In the genomic region with DNA sequence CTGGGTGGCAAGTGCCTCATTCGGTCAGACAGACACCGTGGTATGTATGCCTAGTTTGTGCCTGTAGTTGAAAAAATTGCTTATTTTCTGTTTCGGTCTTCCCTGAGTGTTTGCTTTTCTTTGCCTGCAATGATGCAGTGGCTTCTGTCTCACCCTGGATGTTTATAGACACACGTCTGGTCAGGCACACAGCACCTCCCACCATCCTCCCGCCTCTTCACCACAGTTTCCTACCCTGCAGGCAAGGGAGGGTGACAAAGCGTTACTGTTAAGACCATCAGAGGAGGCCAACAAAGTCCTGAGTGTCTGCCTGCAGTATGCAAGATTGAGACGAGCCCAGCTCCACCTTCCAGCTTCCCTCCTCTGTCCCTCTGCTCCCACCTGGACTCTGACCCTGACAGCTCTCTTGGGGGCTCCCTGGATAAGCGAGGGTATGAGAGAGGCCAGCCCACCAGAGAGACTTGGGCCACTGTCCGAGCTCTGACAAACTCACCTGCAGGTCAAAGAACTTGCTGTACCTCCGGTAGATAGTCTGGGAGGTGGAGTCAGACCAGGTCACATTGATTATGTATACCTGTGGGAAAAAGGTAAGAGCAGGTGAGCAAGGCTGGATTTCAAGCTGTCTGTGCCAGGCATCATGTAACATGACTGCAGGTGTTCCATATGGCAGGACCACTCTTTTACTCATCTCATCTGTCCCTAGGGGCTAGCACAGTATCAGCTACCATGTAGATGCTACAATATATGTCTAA, we compare ENCODE assay signal across 9 cellular contexts. TPM values are rescaled to one million over a fixed set of nuclear protein-coding genes. Genes with fewer than 3 reads are reported as not detected.
DNase-seq lines count a peak whose midpoint lies in the region; ATAC-seq and TF ChIP-seq lines count a peak whose summit lies in the region.
"Had no signal": no experiment of that assay in that cellular context is flagged by ENCODE, and none has a peak within 500 bp of the region (broad histone marks: within the 10 kb centered on the region; RNA-seq: fewer than 3 reads in every experiment).

No MANE protein-coding gene starts in this region.

- ATAC-seq in GM19395 (IDR thresholded peaks at IDR 0.05; ENCODE audit: unreplicated experiment): peak; percentile 97
- ATAC-seq in activated CD8-positive, alpha-beta memory T cell treated with anti-CD3 and anti-CD28 coated beads, Interleukin-2, amount 10 ng/mL, durations not matched to agents 7 days and 5 days: peak; percentile 94
- peak; percentile 61 to 66 for ATAC-seq in naive thymus-derived CD8-positive, alpha-beta T cell
- no peak for ATAC-seq in HG03025 (IDR thresholded peaks at IDR 0.05; ENCODE audit: low FRiP score, unreplicated experiment)
- no peak for ATAC-seq in WTC11

- CTCF ChIA-PET in activated CD8-positive, alpha-beta memory T cell treated with anti-CD3 and anti-CD28 coated beads, Interleukin-2, amount 10 ng/mL, durations not matched to agents 7 days and 5 days (lab: Charles Lee): interaction anchor here (1.0 to 2.3 kb wide), 7 partner anchors 19 to 195 kb away, joined by 3 to 9 read pairs (median 3); no protein-coding TSS in a partner anchor
- CTCF ChIA-PET in WTC11 (lab: Charles Lee): interaction anchor here (1.5 kb wide), 1 partner anchor 9 kb away, joined by 3 read pairs; no protein-coding TSS in a partner anchor

- peaks cover 4% of the 10 kb centered on the region for H3K27me3 Mint-ChIP-seq in activated CD8-positive, alpha-beta memory T cell treated with anti-CD3 and anti-CD28 coated beads, Interleukin-2, amount 10 ng/mL, durations not matched to agents 7 days and 5 days
- no peaks in the 10 kb centered on the region for H3K27me3 Mint-ChIP-seq in naive thymus-derived CD8-positive, alpha-beta T cell
- no peaks in the 10 kb centered on the region; the same call in 1 of the 2 replicates for H3K27me3 Mint-ChIP-seq in WTC11 (ENCODE audit: low read depth)

- H3K27ac Mint-ChIP-seq in activated CD8-positive, alpha-beta memory T cell treated with anti-CD3 and anti-CD28 coated beads, Interleukin-2, amount 10 ng/mL, durations not matched to agents 7 days and 5 days: peak overlapping the region; percentile 84
- H3K27ac Mint-ChIP-seq in naive thymus-derived CD8-positive, alpha-beta T cell: peak overlapping the region in 7 of 10 donors; percentile 19 to 80 (median 37)
- H3K27ac Mint-ChIP-seq in WTC11: no peak overlapping the region
- H3K27ac Mint-ChIP-seq: memory B cell had no signal

- POLR2A ChIA-PET in naive thymus-derived CD8-positive, alpha-beta T cell (lab: Charles Lee): no interaction called here
- POLR2A ChIA-PET in WTC11 (lab: Charles Lee): no interaction called here

- no peak for TF ChIP-seq CTCF in WTC11 (IDR thresholded peaks at IDR 0.05)

- H3K36me3 Mint-ChIP-seq in activated CD8-positive, alpha-beta memory T cell treated with anti-CD3 and anti-CD28 coated beads, Interleukin-2, amount 10 ng/mL, durations not matched to agents 7 days and 5 days: no peaks in the 10 kb centered on the region
- no peaks in the 10 kb centered on the region for H3K36me3 Mint-ChIP-seq in naive thymus-derived CD8-positive, alpha-beta T cell
- peaks cover 8% of the 10 kb centered on the region for H3K36me3 Mint-ChIP-seq in WTC11
- H3K36me3 Mint-ChIP-seq: memory B cell had no signal

- peaks cover 43% of the 10 kb centered on the region for H3K4me1 Mint-ChIP-seq in activated CD8-positive, alpha-beta memory T cell treated with anti-CD3 and anti-CD28 coated beads, Interleukin-2, amount 10 ng/mL, durations not matched to agents 7 days and 5 days
- H3K4me1 Mint-ChIP-seq in naive thymus-derived CD8-positive, alpha-beta T cell: peaks cover 9 to 24% (median 21%) of the 10 kb centered on the region in 4 donors
- H3K4me1 Mint-ChIP-seq in WTC11: peaks cover 32% of the 10 kb centered on the region

- H3K4me3 Mint-ChIP-seq in activated CD8-positive, alpha-beta memory T cell treated with anti-CD3 and anti-CD28 coated beads, Interleukin-2, amount 10 ng/mL, durations not matched to agents 7 days and 5 days: peak overlapping the region; percentile 13
- peak overlapping the region in 2 of 10 donors; percentile 2 to 15 for H3K4me3 Mint-ChIP-seq in naive thymus-derived CD8-positive, alpha-beta T cell
- H3K4me3 Mint-ChIP-seq in WTC11: no peak overlapping the region
- H3K4me3 Mint-ChIP-seq: memory B cell had no signal

- no peaks in the 10 kb centered on the region for H3K9me3 Mint-ChIP-seq in activated CD8-positive, alpha-beta memory T cell treated with anti-CD3 and anti-CD28 coated beads, Interleukin-2, amount 10 ng/mL, durations not matched to agents 7 days and 5 days (ENCODE audit: low read depth)
- no peaks in the 10 kb centered on the region for H3K9me3 Mint-ChIP-seq in naive thymus-derived CD8-positive, alpha-beta T cell
- H3K9me3 Mint-ChIP-seq in WTC11: no peaks in the 10 kb centered on the region
- H3K9me3 Mint-ChIP-seq: memory B cell had no signal

- DNase-seq in Ammon's horn (ENCODE audit: low spot score) (peak; percentile 21), HuH-7 (ENCODE audit: low spot score) (peak; percentile 54), dermis blood vessel endothelial cell (no peak), WTC11 (ENCODE audit: low spot score) (no peak)
- peak; percentile 91 for DNase-seq in activated CD8-positive, alpha-beta memory T cell treated with anti-CD3 and anti-CD28 coated beads, Interleukin-2, amount 10 ng/mL, durations not matched to agents 7 days and 5 days
- DNase-seq in naive thymus-derived CD8-positive, alpha-beta T cell: peak in 3 of 10 donors; percentile 19 to 34 (median 23)

TF ChIP-seq in WTC11, 78 proteins besides CTCF, POLR2A, EP300 and RAD21:
- TF ChIP-seq, protein P1, sequence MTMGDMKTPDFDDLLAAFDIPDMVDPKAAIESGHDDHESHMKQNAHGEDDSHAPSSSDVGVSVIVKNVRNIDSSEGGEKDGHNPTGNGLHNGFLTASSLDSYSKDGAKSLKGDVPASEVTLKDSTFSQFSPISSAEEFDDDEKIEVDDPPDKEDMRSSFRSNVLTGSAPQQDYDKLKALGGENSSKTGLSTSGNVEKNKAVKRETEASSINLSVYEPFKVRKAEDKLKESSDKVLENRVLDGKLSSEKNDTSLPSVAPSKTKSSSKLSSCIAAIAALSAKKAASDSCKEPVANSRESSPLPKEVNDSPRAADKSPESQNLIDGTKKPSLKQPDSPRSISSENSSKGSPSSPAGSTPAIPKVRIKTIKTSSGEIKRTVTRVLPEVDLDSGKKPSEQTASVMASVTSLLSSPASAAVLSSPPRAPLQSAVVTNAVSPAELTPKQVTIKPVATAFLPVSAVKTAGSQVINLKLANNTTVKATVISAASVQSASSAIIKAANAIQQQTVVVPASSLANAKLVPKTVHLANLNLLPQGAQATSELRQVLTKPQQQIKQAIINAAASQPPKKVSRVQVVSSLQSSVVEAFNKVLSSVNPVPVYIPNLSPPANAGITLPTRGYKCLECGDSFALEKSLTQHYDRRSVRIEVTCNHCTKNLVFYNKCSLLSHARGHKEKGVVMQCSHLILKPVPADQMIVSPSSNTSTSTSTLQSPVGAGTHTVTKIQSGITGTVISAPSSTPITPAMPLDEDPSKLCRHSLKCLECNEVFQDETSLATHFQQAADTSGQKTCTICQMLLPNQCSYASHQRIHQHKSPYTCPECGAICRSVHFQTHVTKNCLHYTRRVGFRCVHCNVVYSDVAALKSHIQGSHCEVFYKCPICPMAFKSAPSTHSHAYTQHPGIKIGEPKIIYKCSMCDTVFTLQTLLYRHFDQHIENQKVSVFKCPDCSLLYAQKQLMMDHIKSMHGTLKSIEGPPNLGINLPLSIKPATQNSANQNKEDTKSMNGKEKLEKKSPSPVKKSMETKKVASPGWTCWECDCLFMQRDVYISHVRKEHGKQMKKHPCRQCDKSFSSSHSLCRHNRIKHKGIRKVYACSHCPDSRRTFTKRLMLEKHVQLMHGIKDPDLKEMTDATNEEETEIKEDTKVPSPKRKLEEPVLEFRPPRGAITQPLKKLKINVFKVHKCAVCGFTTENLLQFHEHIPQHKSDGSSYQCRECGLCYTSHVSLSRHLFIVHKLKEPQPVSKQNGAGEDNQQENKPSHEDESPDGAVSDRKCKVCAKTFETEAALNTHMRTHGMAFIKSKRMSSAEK (CRISPR knock-in tag; IDR thresholded peaks at IDR 0.05; ENCODE audit: borderline replicate concordance): no peak
- TF ChIP-seq, protein P2, sequence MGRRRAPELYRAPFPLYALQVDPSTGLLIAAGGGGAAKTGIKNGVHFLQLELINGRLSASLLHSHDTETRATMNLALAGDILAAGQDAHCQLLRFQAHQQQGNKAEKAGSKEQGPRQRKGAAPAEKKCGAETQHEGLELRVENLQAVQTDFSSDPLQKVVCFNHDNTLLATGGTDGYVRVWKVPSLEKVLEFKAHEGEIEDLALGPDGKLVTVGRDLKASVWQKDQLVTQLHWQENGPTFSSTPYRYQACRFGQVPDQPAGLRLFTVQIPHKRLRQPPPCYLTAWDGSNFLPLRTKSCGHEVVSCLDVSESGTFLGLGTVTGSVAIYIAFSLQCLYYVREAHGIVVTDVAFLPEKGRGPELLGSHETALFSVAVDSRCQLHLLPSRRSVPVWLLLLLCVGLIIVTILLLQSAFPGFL (CRISPR knock-in tag; IDR thresholded peaks at IDR 0.05; ENCODE audit: borderline replicate concordance): no peak

RNA-seq across cellular contexts. Expression of a gene that starts 54.4 kb away (rescaled TPM):
- total RNA-seq in activated CD8-positive, alpha-beta memory T cell treated with anti-CD3 and anti-CD28 coated beads, Interleukin-2, amount 10 ng/mL, durations not matched to agents 7 days and 5 days: 10 to 100 TPM; 12.4 to 14.5 TPM
- total RNA-seq in naive thymus-derived CD8-positive, alpha-beta T cell: 10 to 100 TPM; 21.5 to 22.4 TPM
- polyA plus RNA-seq in naive thymus-derived CD8-positive, alpha-beta T cell: under 1 TPM; 0.09 to 0.50 (median 0.29) TPM
- 2.4 and 3.9 TPM in 2 replicates for total RNA-seq in dermis blood vessel endothelial cell
- 15.7 to 17.9 TPM (median 17.4 TPM) in 3 replicates for total RNA-seq in WTC11 (2021)

Comparison
In these comparisons a context has a peak if more than half of its experiments do, and no peak if none do; other contexts are left out.
1. DNase-seq: peak in Ammon's horn (single experiment), HuH-7 (single experiment) and activated CD8-positive, alpha-beta memory T cell treated with anti-CD3 and anti-CD28 coated beads, Interleukin-2, amount 10 ng/mL, durations not matched to agents 7 days and 5 days (single experiment); none in dermis blood vessel endothelial cell (single experiment) and WTC11 (single experiment).
2. ATAC-seq: peak in GM19395 (single experiment), activated CD8-positive, alpha-beta memory T cell treated with anti-CD3 and anti-CD28 coated beads, Interleukin-2, amount 10 ng/mL, durations not matched to agents 7 days and 5 days (single experiment) and naive thymus-derived CD8-positive, alpha-beta T cell (2 of 2); none in HG03025 (single experiment) and WTC11 (single experiment).